ENCODE assay signal across 9 cellular contexts in the genomic region with DNA sequence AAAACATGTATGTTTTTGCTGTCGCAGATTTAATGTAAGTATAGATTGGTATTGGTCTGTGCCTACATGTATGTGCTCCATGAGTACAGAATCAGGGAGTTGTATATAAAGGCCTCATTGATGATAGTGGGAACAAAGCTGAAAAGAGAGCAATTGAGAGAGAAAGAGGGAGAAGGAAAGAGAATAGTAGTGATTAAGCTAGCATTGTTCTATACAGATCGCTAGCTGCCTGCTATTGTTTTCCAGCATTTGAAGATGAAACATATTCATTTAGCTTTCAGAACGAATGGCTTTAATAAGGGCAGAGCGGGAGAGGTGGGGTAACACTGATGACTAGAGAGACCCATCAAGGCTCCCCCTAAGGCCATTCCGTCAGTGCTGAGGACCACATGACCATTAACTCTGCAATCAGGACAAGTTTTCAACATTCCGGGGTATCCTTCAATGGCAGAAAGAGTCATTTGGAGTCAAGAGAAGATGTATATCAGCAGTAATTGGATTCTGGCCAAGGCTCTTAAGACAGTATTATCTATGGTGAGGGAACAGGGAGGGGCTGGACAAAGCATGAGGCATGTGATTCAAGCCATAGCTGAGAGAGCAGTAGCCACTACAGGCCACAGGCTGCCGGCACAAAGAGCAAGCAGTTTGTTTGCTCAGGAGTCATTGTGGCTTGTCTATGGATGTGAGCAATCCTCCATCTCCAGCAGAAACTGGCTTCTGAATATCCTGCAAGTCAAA.
DNase-seq lines count a peak whose midpoint lies in the region; ATAC-seq and TF ChIP-seq lines count a peak whose summit lies in the region.
"Had no signal": no experiment of that assay in that cellular context is flagged by ENCODE, and none has a peak within 500 bp of the region (broad histone marks: within the 10 kb centered on the region; RNA-seq: fewer than 3 reads in every experiment).

No MANE protein-coding gene starts in this region.

- H3F3A ChIP-seq in GM23338 (replicated peaks; ENCODE audit: low read depth): no peaks in the 10 kb centered on the region

- H3K9me3 Mint-ChIP-seq in GM23338: no peaks in the 10 kb centered on the region
- H3K9me3 Mint-ChIP-seq in CD4-positive, alpha-beta T cell: no peaks in the 10 kb centered on the region
- H3K9me3 Mint-ChIP-seq: stimulated activated memory B cell treated with anti-CD40 and anti-IgM and Interleukin-4, amounts not matched to agents 10 μg/mL and 1 μg/mL and 100 μg/mL, for 72 hours had no signal

- CTCF ChIA-PET in CD4-positive, alpha-beta T cell (lab: Charles Lee): no interaction called here

- H3K4me2 ChIP-seq in GM23338: peak overlapping the region; percentile 22; the same call in 1 of the 2 replicates

- POLR2A ChIA-PET in CD4-positive, alpha-beta T cell (lab: Charles Lee): no interaction called here

- no peak overlapping the region for H3K4me3 ChIP-seq in GM23338

- H3K27ac ChIP-seq in GM23338 (ENCODE audit: low read depth): 0 out of 2 replicates have a peak overlapping the region, but pooled peaks have one; percentile 28
- no peak overlapping the region for H3K27ac ChIP-seq in CD4-positive, alpha-beta T cell (ENCODE audit: low read depth, low read length)

- TF ChIP-seq CTCF in GM23338 (conservative IDR thresholded peaks at IDR 0.05; ENCODE audit: low read depth in 2 of 2): no peak
- TF ChIP-seq CTCF in CD4-positive, alpha-beta T cell (IDR thresholded peaks at IDR 0.05): no peak

- intact Hi-C loops in CD4-positive, alpha-beta T cell (cut with DNase I, micrococcal nuclease): no loop called here

- H3K27me3 Mint-ChIP-seq in GM23338 (ENCODE audit: insufficient read depth, low read depth, poor library complexity): peaks cover 3% of the 10 kb centered on the region
- no peaks in the 10 kb centered on the region for H3K27me3 Mint-ChIP-seq in CD4-positive, alpha-beta T cell
- H3K27me3 Mint-ChIP-seq: stimulated activated memory B cell treated with anti-CD40 and anti-IgM and Interleukin-4, amounts not matched to agents 10 μg/mL and 1 μg/mL and 100 μg/mL, for 72 hours had no signal

- peaks cover 7% of the 10 kb centered on the region; the same call in 1 of the 2 replicates for H3K9me2 ChIP-seq in GM23338 (ENCODE audit: insufficient read depth)

- peak; percentile 21 for ATAC-seq in GM23338
- no peak for ATAC-seq in CD4-positive, alpha-beta T cell (ENCODE audit: poor library complexity)
- ATAC-seq in HG02759 (IDR thresholded peaks at IDR 0.05; ENCODE audit: unreplicated experiment): no peak
- ATAC-seq: stimulated activated memory B cell treated with anti-CD40 and anti-IgM and Interleukin-4, amounts not matched to agents 10 μg/mL and 1 μg/mL and 100 μg/mL, for 72 hours had no signal

- H3K4me3 Mint-ChIP-seq in GM23338: no peak overlapping the region
- H3K4me3 Mint-ChIP-seq in CD4-positive, alpha-beta T cell: no peak overlapping the region
- H3K4me3 Mint-ChIP-seq: stimulated activated memory B cell treated with anti-CD40 and anti-IgM and Interleukin-4, amounts not matched to agents 10 μg/mL and 1 μg/mL and 100 μg/mL, for 72 hours had no signal

- H3K27ac Mint-ChIP-seq in GM23338: no peak overlapping the region
- H3K27ac Mint-ChIP-seq in CD4-positive, alpha-beta T cell: no peak overlapping the region
- H3K27ac Mint-ChIP-seq: stimulated activated memory B cell treated with anti-CD40 and anti-IgM and Interleukin-4, amounts not matched to agents 10 μg/mL and 1 μg/mL and 100 μg/mL, for 72 hours had no signal

- H3K4me1 Mint-ChIP-seq in GM23338: peaks cover 54% of the 10 kb centered on the region
- H3K4me1 Mint-ChIP-seq in CD4-positive, alpha-beta T cell (ENCODE audit: low read depth): no peaks in the 10 kb centered on the region
- H3K4me1 Mint-ChIP-seq: stimulated activated memory B cell treated with anti-CD40 and anti-IgM and Interleukin-4, amounts not matched to agents 10 μg/mL and 1 μg/mL and 100 μg/mL, for 72 hours had no signal

- H3K4me1 ChIP-seq in GM23338 (ENCODE audit: insufficient read depth): peaks cover 54% of the 10 kb centered on the region

- H3K27me3 ChIP-seq in GM23338 (ENCODE audit: insufficient read depth): no peaks in the 10 kb centered on the region
- no peaks in the 10 kb centered on the region for H3K27me3 ChIP-seq in CD4-positive, alpha-beta T cell (ENCODE audit: control insufficient read depth, insufficient read depth, low read length)

- DNase-seq in GM23338 (ENCODE audit: low spot score): no peak
- peak; percentile 24 for DNase-seq in NCI-H748 treated with DMSO at 0.1 percent for 48 hours (lab: John Stamatoyannopoulos, UW)
- DNase-seq in ecto neural progenitor cell (ENCODE audit: low spot score): peak; percentile 49
- peak; percentile 57 for DNase-seq in non-pigmented ciliary epithelial cell (ENCODE audit: low read depth)
- no peak for DNase-seq in activated effector memory CD4-positive, alpha-beta T cell treated with anti-CD3 and anti-CD28 coated beads, Interleukin-2, amount 50 U/mL, for 16 hours
- no peak for DNase-seq in AML-193 (lab: John Stamatoyannopoulos, UW)
- no peak for DNase-seq in CD4-positive, alpha-beta T cell

- H4K20me1 ChIP-seq in GM23338 (replicated peaks; ENCODE audit: insufficient read depth): peaks cover 35% of the 10 kb centered on the region

- no peaks in the 10 kb centered on the region for H3K36me3 ChIP-seq in GM23338 (ENCODE audit: insufficient read depth)

- peaks cover 95% of the 10 kb centered on the region for H3K79me2 ChIP-seq in GM23338 (replicated peaks; ENCODE audit: insufficient read depth)

- no peak overlapping the region for H2AFZ ChIP-seq in GM23338

- no peaks in the 10 kb centered on the region for H3K36me3 Mint-ChIP-seq in GM23338 (ENCODE audit: low read depth)
- H3K36me3 Mint-ChIP-seq in CD4-positive, alpha-beta T cell (ENCODE audit: low read depth): no peaks in the 10 kb centered on the region
- H3K36me3 Mint-ChIP-seq: stimulated activated memory B cell treated with anti-CD40 and anti-IgM and Interleukin-4, amounts not matched to agents 10 μg/mL and 1 μg/mL and 100 μg/mL, for 72 hours had no signal

- no peaks in the 10 kb centered on the region for H3K9me3 ChIP-seq in CD4-positive, alpha-beta T cell (ENCODE audit: control insufficient read depth, low read length)

TF ChIP-seq in GM23338, 12 proteins besides CTCF, POLR2A, EP300 and RAD21 (continues in another document):
- TF ChIP-seq EZH2phosphoT487 (IDR thresholded peaks at IDR 0.05; ENCODE audit: unreplicated experiment): no peak
- TF ChIP-seq ZNF114 (CRISPR knock-in tag; IDR thresholded peaks at IDR 0.05): no peak
- TF ChIP-seq, protein P1, sequence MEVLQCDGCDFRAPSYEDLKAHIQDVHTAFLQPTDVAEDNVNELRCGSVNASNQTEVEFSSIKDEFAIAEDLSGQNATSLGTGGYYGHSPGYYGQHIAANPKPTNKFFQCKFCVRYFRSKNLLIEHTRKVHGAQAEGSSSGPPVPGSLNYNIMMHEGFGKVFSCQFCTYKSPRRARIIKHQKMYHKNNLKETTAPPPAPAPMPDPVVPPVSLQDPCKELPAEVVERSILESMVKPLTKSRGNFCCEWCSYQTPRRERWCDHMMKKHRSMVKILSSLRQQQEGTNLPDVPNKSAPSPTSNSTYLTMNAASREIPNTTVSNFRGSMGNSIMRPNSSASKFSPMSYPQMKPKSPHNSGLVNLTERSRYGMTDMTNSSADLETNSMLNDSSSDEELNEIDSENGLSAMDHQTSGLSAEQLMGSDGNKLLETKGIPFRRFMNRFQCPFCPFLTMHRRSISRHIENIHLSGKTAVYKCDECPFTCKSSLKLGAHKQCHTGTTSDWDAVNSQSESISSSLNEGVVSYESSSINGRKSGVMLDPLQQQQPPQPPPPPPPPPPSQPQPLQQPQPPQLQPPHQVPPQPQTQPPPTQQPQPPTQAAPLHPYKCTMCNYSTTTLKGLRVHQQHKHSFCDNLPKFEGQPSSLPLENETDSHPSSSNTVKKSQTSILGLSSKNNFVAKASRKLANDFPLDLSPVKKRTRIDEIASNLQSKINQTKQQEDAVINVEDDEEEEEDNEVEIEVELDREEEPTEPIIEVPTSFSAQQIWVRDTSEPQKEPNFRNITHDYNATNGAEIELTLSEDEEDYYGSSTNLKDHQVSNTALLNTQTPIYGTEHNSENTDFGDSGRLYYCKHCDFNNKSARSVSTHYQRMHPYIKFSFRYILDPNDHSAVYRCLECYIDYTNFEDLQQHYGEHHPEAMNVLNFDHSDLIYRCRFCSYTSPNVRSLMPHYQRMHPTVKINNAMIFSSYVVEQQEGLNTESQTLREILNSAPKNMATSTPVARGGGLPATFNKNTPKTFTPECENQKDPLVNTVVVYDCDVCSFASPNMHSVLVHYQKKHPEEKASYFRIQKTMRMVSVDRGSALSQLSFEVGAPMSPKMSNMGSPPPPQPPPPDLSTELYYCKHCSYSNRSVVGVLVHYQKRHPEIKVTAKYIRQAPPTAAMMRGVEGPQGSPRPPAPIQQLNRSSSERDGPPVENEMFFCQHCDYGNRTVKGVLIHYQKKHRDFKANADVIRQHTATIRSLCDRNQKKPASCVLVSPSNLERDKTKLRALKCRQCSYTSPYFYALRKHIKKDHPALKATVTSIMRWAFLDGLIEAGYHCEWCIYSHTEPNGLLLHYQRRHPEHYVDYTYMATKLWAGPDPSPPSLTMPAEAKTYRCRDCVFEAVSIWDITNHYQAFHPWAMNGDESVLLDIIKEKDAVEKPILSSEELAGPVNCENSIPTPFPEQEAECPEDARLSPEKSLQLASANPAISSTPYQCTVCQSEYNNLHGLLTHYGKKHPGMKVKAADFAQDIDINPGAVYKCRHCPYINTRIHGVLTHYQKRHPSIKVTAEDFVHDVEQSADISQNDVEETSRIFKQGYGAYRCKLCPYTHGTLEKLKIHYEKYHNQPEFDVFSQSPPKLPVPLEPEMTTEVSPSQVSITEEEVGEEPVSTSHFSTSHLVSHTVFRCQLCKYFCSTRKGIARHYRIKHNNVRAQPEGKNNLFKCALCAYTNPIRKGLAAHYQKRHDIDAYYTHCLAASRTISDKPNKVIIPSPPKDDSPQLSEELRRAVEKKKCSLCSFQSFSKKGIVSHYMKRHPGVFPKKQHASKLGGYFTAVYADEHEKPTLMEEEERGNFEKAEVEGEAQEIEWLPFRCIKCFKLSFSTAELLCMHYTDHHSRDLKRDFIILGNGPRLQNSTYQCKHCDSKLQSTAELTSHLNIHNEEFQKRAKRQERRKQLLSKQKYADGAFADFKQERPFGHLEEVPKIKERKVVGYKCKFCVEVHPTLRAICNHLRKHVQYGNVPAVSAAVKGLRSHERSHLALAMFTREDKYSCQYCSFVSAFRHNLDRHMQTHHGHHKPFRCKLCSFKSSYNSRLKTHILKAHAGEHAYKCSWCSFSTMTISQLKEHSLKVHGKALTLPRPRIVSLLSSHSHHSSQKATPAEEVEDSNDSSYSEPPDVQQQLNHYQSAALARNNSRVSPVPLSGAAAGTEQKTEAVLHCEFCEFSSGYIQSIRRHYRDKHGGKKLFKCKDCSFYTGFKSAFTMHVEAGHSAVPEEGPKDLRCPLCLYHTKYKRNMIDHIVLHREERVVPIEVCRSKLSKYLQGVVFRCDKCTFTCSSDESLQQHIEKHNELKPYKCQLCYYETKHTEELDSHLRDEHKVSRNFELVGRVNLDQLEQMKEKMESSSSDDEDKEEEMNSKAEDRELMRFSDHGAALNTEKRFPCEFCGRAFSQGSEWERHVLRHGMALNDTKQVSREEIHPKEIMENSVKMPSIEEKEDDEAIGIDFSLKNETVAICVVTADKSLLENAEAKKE (CRISPR knock-in tag; IDR thresholded peaks at IDR 0.05): no peak
- no peak for TF ChIP-seq EZH2 (IDR thresholded peaks at IDR 0.05; ENCODE audit: low read depth, unreplicated experiment)
- TF ChIP-seq ZNF331 (CRISPR knock-in tag; IDR thresholded peaks at IDR 0.05; ENCODE audit: low read depth): no peak

Comparison
In these comparisons a context has a peak if more than half of its experiments do, and no peak if none do; other contexts are left out.
1. DNase-seq: peak in NCI-H748 treated with DMSO at 0.1 percent for 48 hours (single experiment), ecto neural progenitor cell (single experiment) and non-pigmented ciliary epithelial cell (single experiment); none in GM23338 (single experiment), activated effector memory CD4-positive, alpha-beta T cell treated with anti-CD3 and anti-CD28 coated beads, Interleukin-2, amount 50 U/mL, for 16 hours (single experiment), AML-193 (0 of 2) and CD4-positive, alpha-beta T cell (0 of 10).